Comparison of ENCODE assay signal across 8 cellular contexts in the genomic region with DNA sequence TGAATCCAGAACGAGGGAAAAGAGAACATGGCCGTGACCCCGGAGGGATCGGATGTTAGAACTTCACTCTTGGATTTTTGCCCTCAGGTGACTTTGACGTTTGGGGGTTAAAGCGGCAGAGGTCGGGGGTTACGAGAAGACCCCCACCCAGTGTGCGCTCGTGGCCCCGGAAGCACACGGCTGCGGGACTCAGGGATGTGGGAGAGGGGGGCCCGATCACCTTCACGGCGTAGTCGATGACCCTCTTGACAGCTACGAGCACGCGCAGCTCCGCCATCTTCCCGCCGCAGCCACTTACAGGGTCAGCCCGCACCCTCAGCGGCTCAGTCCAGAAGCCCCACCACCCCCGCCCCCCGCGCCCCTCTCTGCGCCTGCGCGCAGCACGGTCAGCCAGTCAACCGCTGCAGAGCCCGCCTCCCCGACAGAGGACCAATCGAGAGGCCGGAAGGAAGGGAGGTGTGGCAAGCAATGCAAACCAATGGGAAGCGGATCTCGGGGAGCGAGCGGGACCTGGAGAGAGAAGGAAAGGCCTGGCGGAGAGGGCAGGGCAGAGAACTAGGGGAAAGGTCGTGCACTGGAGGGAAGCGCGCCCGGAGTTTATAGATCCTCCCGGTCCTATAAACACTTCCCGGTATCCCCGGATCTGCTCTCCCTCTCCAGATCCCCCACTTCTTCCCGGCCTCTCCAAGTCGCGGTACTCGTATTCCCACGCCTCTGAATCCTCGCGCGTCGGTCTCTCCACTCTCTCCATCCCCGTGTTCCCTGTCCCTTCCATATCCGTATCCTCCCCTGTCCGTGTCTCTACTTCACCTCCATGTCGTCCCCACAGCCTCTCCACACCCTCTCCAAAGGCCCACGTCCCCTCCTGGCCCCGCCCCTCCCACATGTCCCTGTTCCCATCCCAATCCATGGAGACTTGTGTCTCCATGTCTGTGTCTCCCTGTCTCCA. TPM values are rescaled to one million over a fixed set of nuclear protein-coding genes. Genes with fewer than 3 reads are reported as not detected.
A peak's percentile ranks its signal among the peaks of the same experiment; 100 is the strongest.
DNase-seq lines count a peak whose midpoint lies in the region; ATAC-seq and TF ChIP-seq lines count a peak whose summit lies in the region.

A gene (minus strand): TSS at position 339 of the 949 bp plus-strand sequence. CDS start 62 bp downstream, at position 277.

- H3K4me1 ChIP-seq in OCI-LY3 (ENCODE audit: low read length) (peaks cover 12% of the 10 kb centered on the region), mesodermal cell (ENCODE audit: control insufficient read depth, insufficient read depth, low read length, poor library complexity, severe bottlenecking) (peaks cover 36% of the 10 kb centered on the region)

- H3K27me3 ChIP-seq in AG04450 (ENCODE audit: control insufficient read depth, insufficient read depth, low read length) = no peaks in the 10 kb centered on the region
- H3K27me3 ChIP-seq in OCI-LY3 (ENCODE audit: low read depth, low read length) = no peaks in the 10 kb centered on the region

- CTCF ChIA-PET in AG04450 (lab: Charles Lee) = interaction anchor here (1.7 kb wide), 1 partner anchor 27 kb away, joined by 7 read pairs; no protein-coding TSS in a partner anchor

- H2AFZ ChIP-seq in OCI-LY3 (ENCODE audit: low read depth, low read length) = peak within 1 kb of the TSS; percentile 34

- H3K9me3 ChIP-seq in AG04450 (ENCODE audit: control insufficient read depth, insufficient read depth, low read length) (no peaks in the 10 kb centered on the region; the same call in 1 of the 2 replicates), OCI-LY3 (ENCODE audit: insufficient read depth, low read length) (no peaks in the 10 kb centered on the region), mesodermal cell (ENCODE audit: control insufficient read depth, low read length) (no peaks in the 10 kb centered on the region)

- no peaks in the 10 kb centered on the region for H4K20me1 ChIP-seq in OCI-LY3 (ENCODE audit: insufficient read depth, low read length)

- peaks cover 19% of the 10 kb centered on the region for H3K79me2 ChIP-seq in OCI-LY3 (ENCODE audit: low read length)

- H3K36me3 ChIP-seq in OCI-LY3 (replicated peaks; ENCODE audit: low read depth, low read length) (no peaks in the 10 kb centered on the region), mesodermal cell (ENCODE audit: control insufficient read depth, insufficient read depth, low read length) (no peaks in the 10 kb centered on the region)

- peak; percentile 50 for ATAC-seq in HG03442 (IDR thresholded peaks at IDR 0.05; ENCODE audit: unreplicated experiment)

- H3K4me2 ChIP-seq in OCI-LY3 (ENCODE audit: low read length) = peak within 1 kb of the TSS; percentile 94

- in situ Hi-C loops in GM18951 (cut with MboI; ENCODE audit: low sequenced_read_pairs, unreplicated experiment) (no loop called here), endometrial microvascular endothelial cells (cut with HindIII; ENCODE audit: inconsistent ontology term, low pct_unique_long_range_greater_than_20kb, low sequenced_read_pairs) (no loop called here)

- H3K27ac ChIP-seq in AG04450 (ENCODE audit: low read depth, low read length) (peak within 1 kb of the TSS; percentile 81), OCI-LY3 (ENCODE audit: low read length) (peak within 1 kb of the TSS; percentile 83), mesodermal cell (ENCODE audit: low read depth, low read length, severe bottlenecking) (peak within 1 kb of the TSS; percentile 97)

- peak within 1 kb of the TSS; percentile 96 for H3K9ac ChIP-seq in OCI-LY3 (ENCODE audit: low read length)

- 0 to 1% methylated on average over 40 to 48 of the region's 64 CpGs for WGBS in mesodermal cell (ENCODE audit: insufficient coverage in 2 of 2), 2 experiments

- TF ChIP-seq CTCF in AG04450 (IDR thresholded peaks at IDR 0.05; ENCODE audit: low read depth, low read length) (no peak), OCI-LY3 (IDR thresholded peaks at IDR 0.05; ENCODE audit: low read depth, low read length) (no peak)

- DNase-seq in AG04450 (ENCODE audit: low read depth, low spot score) = peak; percentile 95
- DNase-seq in activated CD8-positive, alpha-beta memory T cell treated with anti-CD3 and anti-CD28 coated beads, Interleukin-2, amount 50 U/mL, for 4 hours = peak; percentile 91
- DNase-seq in stimulated activated CD8-positive, alpha-beta memory T cell treated with anti-CD3 and anti-CD28 coated beads, Interleukin-15, amount 100 ng/mL, for 1 hour (ENCODE audit: low read depth) = peak; percentile 83

- POLR2A ChIA-PET in AG04450 (lab: Yijun Ruan, JAX) = interaction anchor here (0.6 to 1.7 kb wide), 3 partner anchors 27 to 338 kb away, joined by 3 to 11 read pairs (median 7); no protein-coding TSS in a partner anchor

- H3K4me3 ChIP-seq in AG04450 (ENCODE audit: low read depth, low read length) = peak within 1 kb of the TSS; percentile 90
- H3K4me3 ChIP-seq in OCI-LY3 (ENCODE audit: low read length) = peak within 1 kb of the TSS; percentile 95
- H3K4me3 ChIP-seq in mesodermal cell (ENCODE audit: extremely low read depth, insufficient read depth, low read length, poor library complexity, severe bottlenecking) = peak within 1 kb of the TSS; percentile 96

- peak; percentile 81 for TF ChIP-seq POLR2A in GM18951 (IDR thresholded peaks at IDR 0.05; ENCODE audit: extremely low read depth, insufficient read depth, insufficient read length)

RNA-seq across cellular contexts. Expression of the gene that starts here (rescaled TPM):
- 80.8 and 86.6 TPM in 2 replicates for polyA plus RNA-seq in AG04450 (2011; rRNA removed)
- 80.8 and 91.3 TPM in 2 replicates for polyA minus RNA-seq in AG04450 (2011; rRNA and poly(A)+ RNA removed)
- 87.7 TPM for total RNA-seq in endometrial microvascular endothelial cells (ENCODE audit: inconsistent ontology term)
- polyA plus RNA-seq in mesodermal cell (2013, experiment 1 of 2) = 58.5 TPM
- 50.5 TPM for polyA plus RNA-seq in mesodermal cell (2013, experiment 2 of 2)

Comparison
In these comparisons a context has a peak if more than half of its experiments do, and no peak if none do; other contexts are left out.
1. Peak in every context shown above with its lines: DNase-seq, ATAC-seq, H3K4me3 ChIP-seq and H3K27ac ChIP-seq.